9 cellular contexts compared by ENCODE assay signal in genomic region chr7:77800158-77800557, GRCh38. TPM values are rescaled to one million over a fixed set of nuclear protein-coding genes. Genes with fewer than 3 reads are reported as not detected.
DNase-seq lines count a peak whose midpoint lies in the region; ATAC-seq and TF ChIP-seq lines count a peak whose summit lies in the region.
"Had no signal": no experiment of that assay in that cellular context is flagged by ENCODE, and none has a peak within 500 bp of the region (broad histone marks: within the 10 kb centered on the region; RNA-seq: fewer than 3 reads in every experiment).

No MANE protein-coding gene starts in this region.

- H3K36me3 ChIP-seq in SJCRH30 (no peaks in the 10 kb centered on the region), transverse colon (no peaks in the 10 kb centered on the region)
- H3K36me3 ChIP-seq: right atrium auricular region had no signal

- H3K4me3 ChIP-seq in SJCRH30 (peak overlapping the region; percentile 86), transverse colon (peak overlapping the region in 1 of 4 donors; percentile 98)

- no peaks in the 10 kb centered on the region for H3K9me3 ChIP-seq in SJCRH30 (replicated peaks)
- no peaks in the 10 kb centered on the region for H3K9me3 ChIP-seq in transverse colon
- H3K9me3 ChIP-seq: right atrium auricular region had no signal

- in situ Hi-C loops in transverse colon (cut with MboI; ENCODE audit: low pct_ligation_motif_present in 1 of 4, low pct_unique_long_range_greater_than_20kb in 1 of 4, low sequenced_read_pairs in 3 of 4) = no loop called here

- H3K27me3 ChIP-seq in SJCRH30 (no peaks in the 10 kb centered on the region), transverse colon (no peaks in the 10 kb centered on the region)
- H3K27me3 ChIP-seq: right atrium auricular region had no signal

- intact Hi-C loops in transverse colon (cut with DNase I; ENCODE audit: low total_unique reads) = no loop called here

- no peak for TF ChIP-seq EP300 in transverse colon (IDR thresholded peaks at IDR 0.05; ENCODE audit: low read depth)

- H3K4me1 ChIP-seq in SJCRH30 (no peaks in the 10 kb centered on the region; the same call in 1 of the 2 replicates), transverse colon (peaks cover 0 to 51% (median 36%) of the 10 kb centered on the region in 4 donors)

- H3K27ac ChIP-seq in SJCRH30 (no peak overlapping the region), transverse colon (peak overlapping the region; percentile 89 to 96 (median 92))

- DNase-seq in stimulated activated CD4-positive, alpha-beta T cell treated with anti-CD3 and anti-CD28 coated beads, Interleukin-12 subunit alpha, Interleukin-12 subunit beta, amount 100 ng/mL, for 48 hours (ENCODE audit: low read depth in 2 of 3, low spot score in 1 of 3) = peak in 2 of 3 donors; percentile 6 to 19
- DNase-seq in stimulated activated CD4-positive, alpha-beta T cell treated with anti-CD3 and anti-CD28 coated beads, Interleukin-12 subunit alpha, Interleukin-12 subunit beta, amount 100 ng/mL, for 4 hours = no peak
- peak in 1 of 2 experiments; percentile 13 for DNase-seq in SJCRH30
- peak; percentile 33 to 45 for DNase-seq in erythroblast (lab: John Stamatoyannopoulos, UW)
- no peak for DNase-seq in transverse colon
- no peak for DNase-seq in NCI-H345 treated with DMSO at 0.1 percent for 48 hours (lab: John Stamatoyannopoulos, UW; ENCODE audit: unreplicated experiment)
- no peak for DNase-seq in NAMALWA (ENCODE audit: low spot score)

- TF ChIP-seq CTCF in transverse colon (IDR thresholded peaks at IDR 0.05) = no peak

- TF ChIP-seq POLR2A in erythroblast (IDR thresholded peaks at IDR 0.05; ENCODE audit: low read length) (no peak), transverse colon (IDR thresholded peaks at IDR 0.05) (no peak)

- 23 to 34% methylated on average over 4 of the region's 4 CpGs for whole genome bisulfite sequencing in transverse colon (ENCODE audit: low coverage in 1 of 2), 2 donors

- no peak for ATAC-seq in GM19324 (IDR thresholded peaks at IDR 0.05; ENCODE audit: low FRiP score, unreplicated experiment)

RNA-seq across cellular contexts. Expression of gene PHTF2, which starts 1.6 kb away (rescaled TPM):
- total RNA-seq in SJCRH30 (2014; rRNA removed; shearing (Covaris generic)) = 53.9 and 62.2 TPM in 2 replicates
- total RNA-seq in transverse colon = 10 to 100 TPM; 14.5 to 28.6 (median 24.1) TPM

RNA-seq across cellular contexts. Expression of gene TMEM60, which starts 1.9 kb away (rescaled TPM):
- 32.3 and 34.9 TPM in 2 replicates for total RNA-seq in SJCRH30 (2014; rRNA removed; shearing (Covaris generic))
- total RNA-seq in transverse colon = 10 to 100 TPM in 2 of 4 donors, 1 to 10 TPM in 2; 3.4 to 15.7 (median 9.5) TPM

Comparison
In these comparisons a context has a peak if more than half of its experiments do, and no peak if none do; other contexts are left out.
1. DNase-seq: peak in stimulated activated CD4-positive, alpha-beta T cell treated with anti-CD3 and anti-CD28 coated beads, Interleukin-12 subunit alpha, Interleukin-12 subunit beta, amount 100 ng/mL, for 48 hours (2 of 3) and erythroblast (2 of 2); none in stimulated activated CD4-positive, alpha-beta T cell treated with anti-CD3 and anti-CD28 coated beads, Interleukin-12 subunit alpha, Interleukin-12 subunit beta, amount 100 ng/mL, for 4 hours (single experiment), transverse colon (single experiment), NCI-H345 treated with DMSO at 0.1 percent for 48 hours (single experiment) and NAMALWA (single experiment).